In the genomic region with DNA sequence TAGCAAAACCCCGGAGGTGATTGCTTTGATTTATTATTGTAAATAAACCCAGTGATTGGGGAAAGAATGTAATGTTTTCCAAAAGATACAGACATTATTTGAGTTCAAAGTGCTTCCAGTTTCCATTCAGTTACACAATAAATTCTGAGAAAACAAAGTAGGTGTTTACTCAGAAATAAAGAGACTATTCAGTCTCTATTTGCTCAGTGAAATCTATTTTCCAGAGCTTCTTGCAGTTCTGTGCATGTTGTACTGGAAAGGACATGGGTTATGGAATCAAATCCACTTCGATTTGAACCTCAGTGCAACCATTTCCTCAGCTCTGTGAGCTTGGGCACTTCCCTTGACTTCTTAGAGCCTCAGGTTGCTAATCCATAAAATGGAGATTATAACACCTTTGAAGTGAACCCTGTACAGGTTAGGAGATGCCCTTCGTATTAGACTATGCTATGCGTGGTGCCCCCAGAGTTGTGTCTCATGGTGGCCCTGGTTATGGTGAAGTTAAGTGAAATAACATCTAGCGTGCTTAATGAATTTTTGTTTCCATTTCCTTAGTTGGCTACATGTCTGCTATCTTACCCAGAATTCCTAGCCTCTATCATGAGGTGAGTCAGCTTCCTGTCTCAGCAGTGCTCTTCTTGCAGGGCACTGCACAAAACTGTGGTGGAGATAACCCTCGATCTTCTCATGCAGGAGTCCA, we compare ENCODE assay signal across 8 cellular contexts.
DNase-seq lines count a peak whose midpoint lies in the region; ATAC-seq and TF ChIP-seq lines count a peak whose summit lies in the region.

No MANE protein-coding gene starts in this region.

- peaks cover 76% of the 10 kb centered on the region for H3K36me3 Mint-ChIP-seq in activated CD8-positive, alpha-beta memory T cell treated with anti-CD3 and anti-CD28 coated beads, Interleukin-2, amount 10 ng/mL, durations not matched to agents 7 days and 5 days
- H3K36me3 Mint-ChIP-seq in naive thymus-derived CD4-positive, alpha-beta T cell, result peaks cover 40 to 79% (median 74%) of the 10 kb centered on the region in 5 donors
- H3K36me3 Mint-ChIP-seq in neural progenitor cell, result peaks cover 29% of the 10 kb centered on the region

- H4K20me1 ChIP-seq in IMR-90 (ENCODE audit: insufficient read depth, low read length) (no peaks in the 10 kb centered on the region), neural progenitor cell (ENCODE audit: low read depth) (no peaks in the 10 kb centered on the region)

- CTCF ChIA-PET in activated CD8-positive, alpha-beta memory T cell treated with anti-CD3 and anti-CD28 coated beads, Interleukin-2, amount 10 ng/mL, durations not matched to agents 7 days and 5 days (lab: Charles Lee), result interaction anchor here (0.7 to 1.5 kb wide), 7 partner anchors 9 to 192 kb away, joined by 3 to 8 read pairs (median 3); no protein-coding TSS in a partner anchor
- CTCF ChIA-PET in IMR-90 (lab: Yijun Ruan, JAX), result no interaction called here
- CTCF ChIA-PET in naive thymus-derived CD4-positive, alpha-beta T cell (lab: Charles Lee), result interaction anchor here (1.0 to 1.6 kb wide), 3 partner anchors 9 to 110 kb away, joined by 4 to 6 read pairs (median 5); partner anchors contain the start of gene ST6GAL1

- no peak overlapping the region for H2AK5ac ChIP-seq in IMR-90 (ENCODE audit: low read depth, low read length)

- H3K9me1 ChIP-seq in IMR-90 (ENCODE audit: insufficient read depth, low read length), result no peaks in the 10 kb centered on the region

- POLR2A ChIA-PET in IMR-90 (lab: Charles Lee; ENCODE audit: unreplicated experiment), result no interaction called here
- POLR2A ChIA-PET in naive thymus-derived CD4-positive, alpha-beta T cell (lab: Charles Lee), result interaction anchor here (0.6 to 14.8 kb wide), 9 partner anchors 8 to 192 kb away, joined by 3 to 226 read pairs (median 3); partner anchors contain the start of gene ST6GAL1

- peak; percentile 99 for ATAC-seq in activated CD8-positive, alpha-beta memory T cell treated with anti-CD3 and anti-CD28 coated beads, Interleukin-2, amount 10 ng/mL, durations not matched to agents 7 days and 5 days
- peak; percentile 32; the same call in 1 of the 2 replicates for ATAC-seq in IMR-90 (ENCODE audit: low read depth)
- peak; percentile 93 for ATAC-seq in naive thymus-derived CD4-positive, alpha-beta T cell

- H3K4me1 ChIP-seq in IMR-90 (ENCODE audit: control insufficient read depth, insufficient read depth, low read length) (no peaks in the 10 kb centered on the region), neural progenitor cell (no peaks in the 10 kb centered on the region)
- H3K4me1 ChIP-seq in naive thymus-derived CD4-positive, alpha-beta T cell (ENCODE audit: control insufficient read depth in 2 of 2, insufficient read depth in 2 of 2, low read length in 2 of 2), result peaks cover 41 to 77% of the 10 kb centered on the region in 2 donors

- no peaks in the 10 kb centered on the region for H3K36me3 ChIP-seq in IMR-90 (ENCODE audit: control insufficient read depth, insufficient read depth, low read length)
- peaks cover 5 to 62% (median 30%) of the 10 kb centered on the region in 3 experiments for H3K36me3 ChIP-seq in naive thymus-derived CD4-positive, alpha-beta T cell (ENCODE audit: control insufficient read depth in 2 of 3, insufficient read depth in 3 of 3, low read length in 3 of 3)
- no peaks in the 10 kb centered on the region for H3K36me3 ChIP-seq in neural progenitor cell

- in situ Hi-C loops in IMR-90 (cut with MboI; ENCODE audit: low sequenced_read_pairs), result no loop called here

- no peak overlapping the region for H3K18ac ChIP-seq in IMR-90 (ENCODE audit: low read depth, low read length)

- H2AK9ac ChIP-seq in IMR-90 (replicated peaks; ENCODE audit: low read depth, low read length, poor library complexity), result no peak overlapping the region

- H3K27ac ChIP-seq in IMR-90 (ENCODE audit: insufficient read depth, low read length), result no peak overlapping the region
- peak overlapping the region; percentile 67 for H3K27ac ChIP-seq in naive thymus-derived CD4-positive, alpha-beta T cell (ENCODE audit: low read depth, low read length)
- no peak overlapping the region for H3K27ac ChIP-seq in neural progenitor cell

- no peaks in the 10 kb centered on the region for H3F3A ChIP-seq in neural progenitor cell (ENCODE audit: low read depth)

- H3K14ac ChIP-seq in IMR-90 (replicated peaks; ENCODE audit: low read depth, low read length), result no peak overlapping the region

- H3K27me3 ChIP-seq in IMR-90 (ENCODE audit: control insufficient read depth, insufficient read depth, low read length) (no peaks in the 10 kb centered on the region), neural progenitor cell (no peaks in the 10 kb centered on the region)
- H3K27me3 ChIP-seq in naive thymus-derived CD4-positive, alpha-beta T cell (ENCODE audit: control insufficient read depth in 2 of 2, insufficient read depth in 2 of 2, low read length in 2 of 2), result no peaks in the 10 kb centered on the region

- no TSS peak for BruUV-seq in IMR-90 (replicated peaks; lab: Mats Ljungman, UMichigan)

- no peak overlapping the region for H3K23ac ChIP-seq in IMR-90 (ENCODE audit: low read depth, low read length)

- H2BK20ac ChIP-seq in IMR-90 (ENCODE audit: low read depth, low read length), result peak overlapping the region; percentile 10; the same call in 1 of the 2 replicates

- no peak overlapping the region for H4K5ac ChIP-seq in IMR-90 (ENCODE audit: low read depth, low read length)

- H3K9me3 ChIP-seq in IMR-90 (ENCODE audit: control insufficient read depth, insufficient read depth, low read length), result no peaks in the 10 kb centered on the region
- peaks cover 0 to under 1% (median 0%) of the 10 kb centered on the region in 3 experiments for H3K9me3 ChIP-seq in naive thymus-derived CD4-positive, alpha-beta T cell (ENCODE audit: control insufficient read depth in 2 of 3, low read length in 3 of 3)
- H3K9me3 ChIP-seq in neural progenitor cell (ENCODE audit: low read depth), result no peaks in the 10 kb centered on the region

- DNase-seq in activated CD8-positive, alpha-beta memory T cell treated with anti-CD3 and anti-CD28 coated beads, Interleukin-2, amount 10 ng/mL, durations not matched to agents 7 days and 5 days, result peak; percentile 78
- DNase-seq in activated CD8-positive, alpha-beta memory T cell treated with anti-CD3 and anti-CD28 coated beads, Interleukin-2, amount 50 U/mL, for 4 hours, result no peak
- peak; percentile 54 for DNase-seq in IMR-90
- DNase-seq in activated T-helper 1 cell treated with Interleukin-2 at 50 U/mL for 16 hours (ENCODE audit: low read depth), result peak; percentile 24
- DNase-seq in naive thymus-derived CD4-positive, alpha-beta T cell, result peak in 8 of 9 donors; percentile 38 to 77 (median 61)
- no peak for DNase-seq in neural progenitor cell (ENCODE audit: low spot score)
- DNase-seq in posterior vena cava (ENCODE audit: low spot score), result no peak
- DNase-seq in retina, result no peak

- dilution Hi-C loops in IMR-90 (cut with HindIII; ENCODE audit: low sequenced_read_pairs, unreplicated experiment), result no loop called here

- H3K4me1 Mint-ChIP-seq in activated CD8-positive, alpha-beta memory T cell treated with anti-CD3 and anti-CD28 coated beads, Interleukin-2, amount 10 ng/mL, durations not matched to agents 7 days and 5 days, result peaks cover 75% of the 10 kb centered on the region
- peaks cover 59 to 95% (median 83%) of the 10 kb centered on the region in 7 donors for H3K4me1 Mint-ChIP-seq in naive thymus-derived CD4-positive, alpha-beta T cell
- H3K4me1 Mint-ChIP-seq in neural progenitor cell, result no peaks in the 10 kb centered on the region

- no peak for TF ChIP-seq POLR2A in IMR-90 (IDR thresholded peaks at IDR 0.05; ENCODE audit: low read depth, low read length)

- H3K9ac ChIP-seq in IMR-90 (ENCODE audit: low read depth, low read length) (no peak overlapping the region), neural progenitor cell (no peak overlapping the region)

- H4K8ac ChIP-seq in IMR-90 (ENCODE audit: low read depth in 2 of 2, low read length in 2 of 2), result no peak overlapping the region; a peak in 1 of 4 replicates

- no peak overlapping the region for H2BK15ac ChIP-seq in IMR-90 (ENCODE audit: low read depth, low read length)

- H3K27me3 Mint-ChIP-seq in activated CD8-positive, alpha-beta memory T cell treated with anti-CD3 and anti-CD28 coated beads, Interleukin-2, amount 10 ng/mL, durations not matched to agents 7 days and 5 days, result no peaks in the 10 kb centered on the region
- H3K27me3 Mint-ChIP-seq in naive thymus-derived CD4-positive, alpha-beta T cell, result no peaks in the 10 kb centered on the region
- H3K27me3 Mint-ChIP-seq in neural progenitor cell (ENCODE audit: insufficient read depth, low read depth), result peaks cover 2% of the 10 kb centered on the region

- H3K4me2 ChIP-seq in IMR-90 (ENCODE audit: low read depth, low read length) (no peak overlapping the region), neural progenitor cell (no peak overlapping the region)

- 0 out of 2 replicates have a peak overlapping the region, but pooled peaks have one; percentile 21 for H3K4ac ChIP-seq in IMR-90 (ENCODE audit: low read depth, low read length)

- no peak overlapping the region for H3K56ac ChIP-seq in IMR-90 (ENCODE audit: extremely low read depth, insufficient read depth, low read length)

- H4K91ac ChIP-seq in IMR-90 (ENCODE audit: insufficient read depth, low read depth, low read length), result no peak overlapping the region

- peak overlapping the region; percentile 60 for H3K4me3 Mint-ChIP-seq in activated CD8-positive, alpha-beta memory T cell treated with anti-CD3 and anti-CD28 coated beads, Interleukin-2, amount 10 ng/mL, durations not matched to agents 7 days and 5 days
- H3K4me3 Mint-ChIP-seq in naive thymus-derived CD4-positive, alpha-beta T cell, result peak overlapping the region; percentile 56 to 88 (median 80)
- H3K4me3 Mint-ChIP-seq in neural progenitor cell, result no peak overlapping the region

- no peak overlapping the region for H2BK5ac ChIP-seq in IMR-90 (ENCODE audit: low read depth, low read length, poor library complexity, severe bottlenecking)

- no peaks in the 10 kb centered on the region for H3K79me1 ChIP-seq in IMR-90 (ENCODE audit: low read depth in 1 of 2, low read length in 2 of 2)

- H3K27ac Mint-ChIP-seq in activated CD8-positive, alpha-beta memory T cell treated with anti-CD3 and anti-CD28 coated beads, Interleukin-2, amount 10 ng/mL, durations not matched to agents 7 days and 5 days, result peak overlapping the region; percentile 98
- H3K27ac Mint-ChIP-seq in naive thymus-derived CD4-positive, alpha-beta T cell, result peak overlapping the region; percentile 93 to 99 (median 96)
- H3K27ac Mint-ChIP-seq in neural progenitor cell, result no peak overlapping the region

- TF ChIP-seq CTCF in IMR-90 (conservative IDR thresholded peaks at IDR 0.05; ENCODE audit: low read depth, low read length) (no peak), neural progenitor cell (IDR thresholded peaks at IDR 0.05) (no peak)

- no peaks in the 10 kb centered on the region for H3K79me2 ChIP-seq in neural progenitor cell (ENCODE audit: low read depth)

- H3K9me3 Mint-ChIP-seq in activated CD8-positive, alpha-beta memory T cell treated with anti-CD3 and anti-CD28 coated beads, Interleukin-2, amount 10 ng/mL, durations not matched to agents 7 days and 5 days (ENCODE audit: low read depth), result no peaks in the 10 kb centered on the region
- peaks cover 0 to 9% (median 4%) of the 10 kb centered on the region in 11 donors for H3K9me3 Mint-ChIP-seq in naive thymus-derived CD4-positive, alpha-beta T cell
- H3K9me3 Mint-ChIP-seq in neural progenitor cell, result no peaks in the 10 kb centered on the region

- no peak overlapping the region; the same call in 1 of the 2 replicates for H2BK120ac ChIP-seq in IMR-90 (ENCODE audit: low read depth, low read length)

- intact Hi-C loops in IMR-90 (cut with micrococcal nuclease) (no loop called here), posterior vena cava (cut with DNase I) (no loop called here)
- intact Hi-C loops in naive thymus-derived CD4-positive, alpha-beta T cell (cut with micrococcal nuclease), result loop anchor here (1.0 to 5.0 kb wide), 12 partner anchors 10 to 259 kb away; partner anchors contain the start of genes RPL39L (in 2 of the 2), EIF4A2 (in 1 of the 2) and ST6GAL1 (in 1 of the 2)

- no peak overlapping the region for H3K4me3 ChIP-seq in IMR-90 (ENCODE audit: insufficient read depth, low read depth, low read length)
- H3K4me3 ChIP-seq in naive thymus-derived CD4-positive, alpha-beta T cell (ENCODE audit: low read length), result peak overlapping the region; percentile 12
- no peak overlapping the region for H3K4me3 ChIP-seq in neural progenitor cell

- WGBS in IMR-90 (ENCODE audit: extremely low coverage in 2 of 2, insufficient read length in 1 of 2), 2 experiments, result no CpG with 5 or more reads among the region's 6 CpGs

- TF ChIP-seq RAD21 in IMR-90 (IDR thresholded peaks at IDR 0.05; ENCODE audit: low read length), result no peak

- no peak overlapping the region for H2AFZ ChIP-seq in IMR-90 (replicated peaks; ENCODE audit: low read length, poor library complexity)
- H2AFZ ChIP-seq in neural progenitor cell (replicated peaks), result no peak overlapping the region

Comparison
In these comparisons a context has a peak if more than half of its experiments do, and no peak if none do; other contexts are left out.
1. DNase-seq: peak in activated CD8-positive, alpha-beta memory T cell treated with anti-CD3 and anti-CD28 coated beads, Interleukin-2, amount 10 ng/mL, durations not matched to agents 7 days and 5 days (single experiment), IMR-90 (single experiment), activated T-helper 1 cell treated with Interleukin-2 at 50 U/mL for 16 hours (single experiment) and naive thymus-derived CD4-positive, alpha-beta T cell (8 of 9); none in activated CD8-positive, alpha-beta memory T cell treated with anti-CD3 and anti-CD28 coated beads, Interleukin-2, amount 50 U/mL, for 4 hours (single experiment), neural progenitor cell (single experiment), posterior vena cava (single experiment) and retina (single experiment).
2. ATAC-seq: peak in every context shown above with its lines; median percentile 99 in activated CD8-positive, alpha-beta memory T cell treated with anti-CD3 and anti-CD28 coated beads, Interleukin-2, amount 10 ng/mL, durations not matched to agents 7 days and 5 days; 93 in naive thymus-derived CD4-positive, alpha-beta T cell; 32 in IMR-90.
3. intact Hi-C loops: an anchor here in naive thymus-derived CD4-positive, alpha-beta T cell (1.0 to 5.0 kb wide); none called in IMR-90 and posterior vena cava.